Comparison of ENCODE assay signal across 12 cellular contexts in genomic region chr11:82577246-82577645, GRCh38.
"Had no signal": no experiment of that assay in that cellular context is flagged by ENCODE, and none has a peak within 500 bp of the region (broad histone marks: within the 10 kb centered on the region; RNA-seq: fewer than 3 reads in every experiment).

No MANE protein-coding gene starts in this region.

- H3K27ac ChIP-seq: adrenal gland, tibial artery, vagina had no signal

- H3K36me3 ChIP-seq: adrenal gland, tibial artery, vagina had no signal

- H3K9me3 ChIP-seq: mucosa of descending colon, tibial artery, vagina had no signal

- H3K27me3 ChIP-seq: adrenal gland, tibial artery, vagina had no signal

- H3K4me3 ChIP-seq: adrenal gland, mucosa of descending colon, tibial artery, vagina had no signal

- H3K4me1 ChIP-seq: adrenal gland, tibial artery, vagina had no signal

- DNase-seq: activated CD4-positive, alpha-beta T cell treated with anti-CD3 and anti-CD28 coated beads, Interleukin-2, amount 50 U/mL, for 4 hours; activated CD8-positive, alpha-beta memory T cell treated with anti-CD3 and anti-CD28 coated beads, Interleukin-2, amount 10 ng/mL, durations not matched to agents 7 days and 5 days; activated naive CD4-positive, alpha-beta T cell treated with anti-CD3 and anti-CD28 coated beads, Interleukin-2, amount 10 ng/mL, durations not matched to agents 7 days and 5 days; activated T-cell treated with anti-CD3 and anti-CD28 coated beads, Interleukin-2, amount 50 U/mL, for 24 hours; adrenal gland; mammary epithelial cell; natural killer cell; retina; stimulated activated naive CD4-positive, alpha-beta T cell; tibial artery had no signal
